In the genomic region with DNA sequence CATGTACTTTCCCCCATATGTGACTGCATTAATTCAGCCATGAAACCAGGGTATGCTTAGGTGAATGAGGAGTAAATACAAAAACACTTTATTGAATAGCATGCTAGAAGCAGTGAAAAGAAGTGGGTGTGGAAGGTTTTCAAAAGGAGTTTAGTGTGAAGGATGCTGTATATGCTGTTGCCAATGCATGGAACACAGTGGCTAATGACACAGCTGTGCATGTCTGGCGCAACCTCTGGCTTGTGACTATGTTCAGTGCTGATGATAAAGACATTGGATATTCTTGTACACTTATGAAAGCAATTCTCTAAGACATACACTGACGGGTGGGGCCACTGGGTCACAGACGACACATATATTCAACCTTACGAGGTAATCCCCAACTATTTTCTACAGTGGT, we compare ENCODE assay signal across 12 cellular contexts. TPM values are rescaled to one million over a fixed set of nuclear protein-coding genes. Genes with fewer than 3 reads are reported as not detected.
DNase-seq lines count a peak whose midpoint lies in the region; ATAC-seq and TF ChIP-seq lines count a peak whose summit lies in the region.
"Had no signal": no experiment of that assay in that cellular context is flagged by ENCODE, and none has a peak within 500 bp of the region (broad histone marks: within the 10 kb centered on the region; RNA-seq: fewer than 3 reads in every experiment).

No MANE protein-coding gene starts in this region.

- no peaks in the 10 kb centered on the region for H3K9me3 Mint-ChIP-seq in glutamatergic neuron (ENCODE audit: unreplicated experiment)

- no peak for TF ChIP-seq CTCF in glutamatergic neuron (IDR thresholded peaks at IDR 0.05; ENCODE audit: partially characterized antibody, unreplicated experiment)

- no peaks in the 10 kb centered on the region for H3K36me3 ChIP-seq in skeletal muscle satellite cell (ENCODE audit: insufficient read depth, low read length)
- H3K36me3 ChIP-seq: stomach had no signal

- no peak overlapping the region for H3K4me3 Mint-ChIP-seq in glutamatergic neuron (ENCODE audit: unreplicated experiment)

- no peaks in the 10 kb centered on the region for H3K27me3 Mint-ChIP-seq in glutamatergic neuron (ENCODE audit: unreplicated experiment)

- no peaks in the 10 kb centered on the region for H3K9me3 ChIP-seq in skeletal muscle satellite cell (replicated peaks; ENCODE audit: low read length)
- H3K9me3 ChIP-seq: stomach had no signal

- DNase-seq in activated T-cell treated with anti-CD3 and anti-CD28 coated beads for 48 hours (ENCODE audit: low read depth) (peak; percentile 4), activated T-cell treated with anti-CD3 and anti-CD28 coated beads for 4 hours (no peak), NCI-H345 treated with DMSO at 0.1 percent for 48 hours (lab: John Stamatoyannopoulos, UW; ENCODE audit: unreplicated experiment) (peak; percentile 10), glutamatergic neuron (no peak), RKO (ENCODE audit: low spot score) (no peak), NCI-H748 (lab: John Stamatoyannopoulos, UW; ENCODE audit: unreplicated experiment) (no peak)
- DNase-seq: effector memory CD4-positive, alpha-beta T cell; left cardiac atrium; stomach had no signal

- no peaks in the 10 kb centered on the region for H3K36me3 Mint-ChIP-seq in glutamatergic neuron (ENCODE audit: unreplicated experiment)

- peaks cover 21% of the 10 kb centered on the region for H3K4me1 ChIP-seq in skeletal muscle satellite cell (ENCODE audit: control insufficient read depth, insufficient read depth, low read length)

- no peak overlapping the region for H3K9ac ChIP-seq in skeletal muscle satellite cell (ENCODE audit: low read depth, low read length)

- peaks cover 11% of the 10 kb centered on the region for H3K4me1 Mint-ChIP-seq in glutamatergic neuron (ENCODE audit: low read depth, unreplicated experiment)

- peak overlapping the region; percentile 29 for H3K4me2 ChIP-seq in skeletal muscle satellite cell (ENCODE audit: low read length)

- no peak overlapping the region for H3K4me3 ChIP-seq in skeletal muscle satellite cell (ENCODE audit: low read length)
- H3K4me3 ChIP-seq: stomach had no signal

- H3K27me3 ChIP-seq in skeletal muscle satellite cell (ENCODE audit: control insufficient read depth, insufficient read depth, low read length): no peaks in the 10 kb centered on the region

- no peak overlapping the region for H3K27ac Mint-ChIP-seq in glutamatergic neuron (ENCODE audit: unreplicated experiment)

- ATAC-seq in HG02623 (IDR thresholded peaks at IDR 0.05; ENCODE audit: unreplicated experiment): peak; percentile 18
- ATAC-seq: left cardiac atrium had no signal

RNA-seq across cellular contexts. Expression of a gene that starts 55.2 kb away (rescaled TPM):
- total RNA-seq in skeletal muscle satellite cell (2012; rRNA removed): not detected in 2 replicates
- total RNA-seq in glutamatergic neuron (ENCODE audit: unreplicated experiment): not detected
- total RNA-seq: left cardiac atrium, renal cortical epithelial cell had no signal

RNA-seq across cellular contexts. Expression of a gene that starts 55.5 kb away (rescaled TPM):
- 9.2 and 11.7 TPM in 2 replicates for total RNA-seq in skeletal muscle satellite cell (2012; rRNA removed)
- total RNA-seq in glutamatergic neuron (ENCODE audit: unreplicated experiment): 3.0 TPM

Comparison
In these comparisons a context has a peak if more than half of its experiments do, and no peak if none do; other contexts are left out.
1. DNase-seq: peak in activated T-cell treated with anti-CD3 and anti-CD28 coated beads for 48 hours (single experiment) and NCI-H345 treated with DMSO at 0.1 percent for 48 hours (single experiment); none in activated T-cell treated with anti-CD3 and anti-CD28 coated beads for 4 hours (single experiment), glutamatergic neuron (single experiment), RKO (single experiment) and NCI-H748 (single experiment).